Comparison of ENCODE assay signal across 10 cellular contexts in genomic region chr11:45852712-45853101, GRCh38. TPM values are rescaled to one million over a fixed set of nuclear protein-coding genes. Genes with fewer than 3 reads are reported as not detected.
DNase-seq lines count a peak whose midpoint lies in the region; ATAC-seq and TF ChIP-seq lines count a peak whose summit lies in the region.
"Had no signal": no experiment of that assay in that cellular context is flagged by ENCODE, and none has a peak within 500 bp of the region (broad histone marks: within the 10 kb centered on the region; RNA-seq: fewer than 3 reads in every experiment).

No MANE protein-coding gene starts in this region.

- CTCF ChIA-PET in HEK293T (lab: Yijun Ruan, JAX) = no interaction called here

- intact Hi-C loops in sciatic nerve (cut with DNase I) = no loop called here

- peak overlapping the region; percentile 80 for H3K27ac ChIP-seq in cingulate gyrus (ENCODE audit: low read depth, low read length)
- H3K27ac ChIP-seq: parathyroid adenoma had no signal

- DNase-seq in sciatic nerve (ENCODE audit: low spot score) (peak; percentile 48), NCI-H1694 (lab: John Stamatoyannopoulos, UW) (no peak), HEK293T (ENCODE audit: extremely low spot score) (no peak), NCI-H2171 treated with DMSO at 0.1 percent for 48 hours (lab: John Stamatoyannopoulos, UW) (no peak), NCI-H2081 treated with DMSO at 0.1 percent for 48 hours (lab: John Stamatoyannopoulos, UW) (no peak)
- DNase-seq: DND-41 had no signal

- ATAC-seq in GM18868 (IDR thresholded peaks at IDR 0.05; ENCODE audit: unreplicated experiment) (peak; percentile 63), HG02885 (IDR thresholded peaks at IDR 0.05; ENCODE audit: poor library complexity, unreplicated experiment) (peak; percentile 70), sciatic nerve (peak; percentile 33)

- POLR2A ChIA-PET in HEK293T (lab: Yijun Ruan, JAX) = no interaction called here

TF ChIP-seq in HEK293T, 16 proteins besides CTCF, POLR2A, EP300 and RAD21:
- TF ChIP-seq LEF1 (IDR thresholded peaks at IDR 0.05; ENCODE audit: borderline replicate concordance) (no peak), L3MBTL2 (conservative IDR thresholded peaks at IDR 0.05) (no peak), CTBP1 (IDR thresholded peaks at IDR 0.05; ENCODE audit: borderline replicate concordance) (no peak), FOXM1 (IDR thresholded peaks at IDR 0.05; ENCODE audit: borderline replicate concordance) (no peak), ZNF384 (IDR thresholded peaks at IDR 0.05) (no peak), PKNOX1 (IDR thresholded peaks at IDR 0.05) (no peak), ARNT (IDR thresholded peaks at IDR 0.05) (no peak), TARDBP (IDR thresholded peaks at IDR 0.05) (no peak), BHLHE40 (IDR thresholded peaks at IDR 0.05; ENCODE audit: borderline replicate concordance) (no peak), FOXK2 (IDR thresholded peaks at IDR 0.05) (no peak), ELF4 (IDR thresholded peaks at IDR 0.05) (no peak)

RNA-seq across cellular contexts. Expression of gene CRY2, which starts 5.4 kb away (rescaled TPM):
- total RNA-seq in sciatic nerve = 74.2 TPM

RNA-seq across cellular contexts. Expression of gene MAPK8IP1, which starts 32.7 kb away (rescaled TPM):
- 285 TPM for total RNA-seq in sciatic nerve

RNA-seq across cellular contexts. Expression of gene SLC35C1, which starts 47.8 kb away (rescaled TPM):
- total RNA-seq in sciatic nerve = 12.0 TPM

RNA-seq across cellular contexts. Expression of gene FREY1, which starts 54.4 kb away (rescaled TPM):
- not detected for total RNA-seq in sciatic nerve
